In genomic region chr17:81267390-81268067, GRCh38 we compare ENCODE assay signal across 29 cellular contexts. TPM values are rescaled to one million over a fixed set of nuclear protein-coding genes. Genes with fewer than 3 reads are reported as not detected.
DNase-seq lines count a peak whose midpoint lies in the region; ATAC-seq and TF ChIP-seq lines count a peak whose summit lies in the region.
"Had no signal": no experiment of that assay in that cellular context is flagged by ENCODE, and none has a peak within 500 bp of the region (broad histone marks: within the 10 kb centered on the region; RNA-seq: fewer than 3 reads in every experiment).

No MANE protein-coding gene starts in this region.

- H3K4me3 ChIP-seq in osteoblast (ENCODE audit: insufficient read depth, low read length) = no peak overlapping the region
- H3K4me3 ChIP-seq: breast epithelium, psoas muscle had no signal

- no peaks in the 10 kb centered on the region for H3K4me1 ChIP-seq in osteoblast (ENCODE audit: insufficient read depth, low read length)
- H3K4me1 ChIP-seq: breast epithelium, foreskin keratinocyte, psoas muscle had no signal

- no peak for TF ChIP-seq CTCF in osteoblast (IDR thresholded peaks at IDR 0.05; ENCODE audit: extremely low read depth, low read depth, low read length)
- TF ChIP-seq CTCF in mesothelial cell of epicardium (IDR thresholded peaks at IDR 0.05; ENCODE audit: unreplicated experiment) = no peak

- H3K27ac ChIP-seq in osteoblast (ENCODE audit: low read depth, low read length) = no peak overlapping the region
- H3K27ac ChIP-seq: breast epithelium, foreskin keratinocyte, psoas muscle had no signal

- no peak overlapping the region for H2AFZ ChIP-seq in osteoblast (ENCODE audit: low read length)

- peaks cover 4% of the 10 kb centered on the region for H3K79me2 ChIP-seq in osteoblast (ENCODE audit: insufficient read depth, low read length)

- H3K36me3 Mint-ChIP-seq in activated naive CD4-positive, alpha-beta T cell treated with anti-CD3 and anti-CD28 coated beads, Interleukin-2, amount 50 U/mL, for 24 hours = peaks cover 10% of the 10 kb centered on the region
- peaks cover 41% of the 10 kb centered on the region for H3K36me3 Mint-ChIP-seq in activated naive CD4-positive, alpha-beta T cell treated with anti-CD3 and anti-CD28 coated beads, Interleukin-2, amount 10 ng/mL, durations not matched to agents 7 days and 5 days
- peaks cover 67% of the 10 kb centered on the region for H3K36me3 Mint-ChIP-seq in effector memory CD8-positive, alpha-beta T cell (ENCODE audit: insufficient read depth)
- H3K36me3 Mint-ChIP-seq in mesothelial cell of epicardium = peaks cover 37% of the 10 kb centered on the region

- CTCF ChIA-PET in activated naive CD4-positive, alpha-beta T cell treated with anti-CD3 and anti-CD28 coated beads, Interleukin-2, amount 10 ng/mL, durations not matched to agents 7 days and 5 days (lab: Charles Lee) = no interaction called here

- DNase-seq in activated naive CD4-positive, alpha-beta T cell treated with anti-CD3 and anti-CD28 coated beads, Interleukin-2, amount 10 ng/mL, durations not matched to agents 7 days and 5 days = no peak
- DNase-seq in MV-4-11 (lab: John Stamatoyannopoulos, UW) (peak; percentile 12), osteoblast (ENCODE audit: insufficient read length, low spot score, missing footprints) (peak; percentile 71), NCI-H2107 (lab: John Stamatoyannopoulos, UW) (no peak), mesothelial cell of epicardium (ENCODE audit: low spot score in 2 of 2, unreplicated experiment in 2 of 2) (no peak), HuH-7.5 (ENCODE audit: low spot score) (no peak)
- DNase-seq in effector memory CD8-positive, alpha-beta T cell = no peak
- DNase-seq: 8988T; activated CD4-positive, alpha-beta T cell treated with anti-CD3 and anti-CD28 coated beads for 4 hours; activated CD8-positive, alpha-beta memory T cell treated with anti-CD3 and anti-CD28 coated beads for 24 hours; activated naive CD4-positive, alpha-beta T cell treated with Interleukin-2 at 50 U/mL for 16 hours; activated T-cell treated with anti-CD3 and anti-CD28 coated beads, Interleukin-2, amount 50 U/mL, for 72 hours; CD8-positive, alpha-beta memory T cell; DMS153; effector CD4-positive, alpha-beta T cell; foreskin keratinocyte; KBM-7; left colon; mammary epithelial cell; NCI-H1436; NCI-H2171; NCI-H510A; OCI-M1; psoas muscle; stimulated activated CD4-positive, alpha-beta T cell treated with anti-CD3 and anti-CD28 coated beads, Interleukin-15, amount 100 ng/mL, for 24 hours; stimulated activated naive CD8-positive, alpha-beta T cell treated with anti-CD3 and anti-CD28 coated beads, Interleukin-15, Interleukin-2, amounts not matched to agents 100 U/mL and 50 U/mL, for 24 hours had no signal

- no peaks in the 10 kb centered on the region for H3K9me3 ChIP-seq in osteoblast (ENCODE audit: low read depth, low read length)
- H3K9me3 ChIP-seq: breast epithelium, psoas muscle had no signal

- peaks cover under 1% of the 10 kb centered on the region for H3K4me1 Mint-ChIP-seq in activated naive CD4-positive, alpha-beta T cell treated with anti-CD3 and anti-CD28 coated beads, Interleukin-2, amount 50 U/mL, for 24 hours
- H3K4me1 Mint-ChIP-seq in activated naive CD4-positive, alpha-beta T cell treated with anti-CD3 and anti-CD28 coated beads, Interleukin-2, amount 10 ng/mL, durations not matched to agents 7 days and 5 days = peaks cover under 1% of the 10 kb centered on the region
- H3K4me1 Mint-ChIP-seq in effector memory CD8-positive, alpha-beta T cell (ENCODE audit: low read depth in 2 of 2) = peaks cover 0 to 10% of the 10 kb centered on the region in 2 donors
- H3K4me1 Mint-ChIP-seq in mesothelial cell of epicardium = no peaks in the 10 kb centered on the region

- peaks cover 44% of the 10 kb centered on the region for H3K36me3 ChIP-seq in osteoblast (ENCODE audit: insufficient read depth, low read length)
- H3K36me3 ChIP-seq: breast epithelium had no signal

- no peaks in the 10 kb centered on the region for H3K27me3 Mint-ChIP-seq in activated naive CD4-positive, alpha-beta T cell treated with anti-CD3 and anti-CD28 coated beads, Interleukin-2, amount 50 U/mL, for 24 hours
- no peaks in the 10 kb centered on the region for H3K27me3 Mint-ChIP-seq in activated naive CD4-positive, alpha-beta T cell treated with anti-CD3 and anti-CD28 coated beads, Interleukin-2, amount 10 ng/mL, durations not matched to agents 7 days and 5 days
- no peaks in the 10 kb centered on the region for H3K27me3 Mint-ChIP-seq in effector memory CD8-positive, alpha-beta T cell
- H3K27me3 Mint-ChIP-seq in mesothelial cell of epicardium (ENCODE audit: low read depth) = no peaks in the 10 kb centered on the region
- H3K27me3 Mint-ChIP-seq: CD8-positive, alpha-beta memory T cell had no signal

- ATAC-seq in effector memory CD8-positive, alpha-beta T cell (replicated peaks) = no peak
- ATAC-seq: activated T-cell treated with anti-CD3 and anti-CD28 coated beads, Interleukin-2, amount 50 U/mL, for 72 hours; foreskin keratinocyte; left colon; psoas muscle; SK-N-SH treated with all-trans-retinoic acid at 6 μM for 48 hours; stimulated activated naive CD8-positive, alpha-beta T cell treated with anti-CD3 and anti-CD28 coated beads, Interleukin-15, Interleukin-2, amounts not matched to agents 100 U/mL and 50 U/mL, for 24 hours had no signal

- no peak overlapping the region for H3K4me2 ChIP-seq in osteoblast (ENCODE audit: insufficient read depth, low read length)

- no peaks in the 10 kb centered on the region for H3K27me3 ChIP-seq in osteoblast (ENCODE audit: insufficient read depth, low read length)
- H3K27me3 ChIP-seq: breast epithelium, foreskin keratinocyte had no signal

- no peaks in the 10 kb centered on the region for H3K9me3 Mint-ChIP-seq in activated naive CD4-positive, alpha-beta T cell treated with anti-CD3 and anti-CD28 coated beads, Interleukin-2, amount 50 U/mL, for 24 hours
- H3K9me3 Mint-ChIP-seq in activated naive CD4-positive, alpha-beta T cell treated with anti-CD3 and anti-CD28 coated beads, Interleukin-2, amount 10 ng/mL, durations not matched to agents 7 days and 5 days = no peaks in the 10 kb centered on the region
- H3K9me3 Mint-ChIP-seq in effector memory CD8-positive, alpha-beta T cell = no peaks in the 10 kb centered on the region
- no peaks in the 10 kb centered on the region for H3K9me3 Mint-ChIP-seq in mesothelial cell of epicardium
- H3K9me3 Mint-ChIP-seq: activated T-cell treated with anti-CD3 and anti-CD28 coated beads, Interleukin-2, amount 50 U/mL, for 72 hours; CD8-positive, alpha-beta memory T cell had no signal

- no peak overlapping the region for H3K4me3 Mint-ChIP-seq in activated naive CD4-positive, alpha-beta T cell treated with anti-CD3 and anti-CD28 coated beads, Interleukin-2, amount 50 U/mL, for 24 hours
- H3K4me3 Mint-ChIP-seq in activated naive CD4-positive, alpha-beta T cell treated with anti-CD3 and anti-CD28 coated beads, Interleukin-2, amount 10 ng/mL, durations not matched to agents 7 days and 5 days = no peak overlapping the region
- no peak overlapping the region for H3K4me3 Mint-ChIP-seq in effector memory CD8-positive, alpha-beta T cell
- no peak overlapping the region for H3K4me3 Mint-ChIP-seq in mesothelial cell of epicardium
- H3K4me3 Mint-ChIP-seq: activated T-cell treated with anti-CD3 and anti-CD28 coated beads, Interleukin-2, amount 50 U/mL, for 72 hours; CD8-positive, alpha-beta memory T cell had no signal

- peaks cover 11% of the 10 kb centered on the region for H4K20me1 ChIP-seq in osteoblast (ENCODE audit: insufficient read depth, low read length)

- peak overlapping the region; percentile 31 for H3K27ac Mint-ChIP-seq in activated naive CD4-positive, alpha-beta T cell treated with anti-CD3 and anti-CD28 coated beads, Interleukin-2, amount 50 U/mL, for 24 hours
- no peak overlapping the region for H3K27ac Mint-ChIP-seq in activated naive CD4-positive, alpha-beta T cell treated with anti-CD3 and anti-CD28 coated beads, Interleukin-2, amount 10 ng/mL, durations not matched to agents 7 days and 5 days
- H3K27ac Mint-ChIP-seq in effector memory CD8-positive, alpha-beta T cell = peak overlapping the region; percentile 11 to 60
- H3K27ac Mint-ChIP-seq in mesothelial cell of epicardium = no peak overlapping the region

RNA-seq across cellular contexts. Expression of gene SLC38A10, which starts 27.6 kb away (rescaled TPM):
- total RNA-seq in osteoblast = 85.5 and 92.6 TPM in 2 replicates
- total RNA-seq in mesothelial cell of epicardium = 96.6 to 105 TPM (median 103 TPM) in 3 replicates

RNA-seq across cellular contexts. Expression of gene NDUFAF8, which starts 28.4 kb away (rescaled TPM):
- total RNA-seq in osteoblast (19.9 and 28.0 TPM in 2 replicates), mesothelial cell of epicardium (46.8 to 47.6 TPM (median 47.3 TPM) in 3 replicates)

RNA-seq across cellular contexts. Expression of gene TEPSIN, which starts 28.7 kb away (rescaled TPM):
- total RNA-seq in osteoblast = 16.6 and 18.0 TPM in 2 replicates
- 44.6 to 49.2 TPM (median 45.0 TPM) in 3 replicates for total RNA-seq in mesothelial cell of epicardium

RNA-seq across cellular contexts. Expression of gene CEP131, which starts 44.8 kb away (rescaled TPM):
- total RNA-seq in osteoblast (7.7 and 8.7 TPM in 2 replicates), mesothelial cell of epicardium (26.3 to 27.6 TPM (median 27.3 TPM) in 3 replicates)

Comparison
In these comparisons a context has a peak if more than half of its experiments do, and no peak if none do; other contexts are left out.
1. H3K27ac Mint-ChIP-seq: peak in activated naive CD4-positive, alpha-beta T cell treated with anti-CD3 and anti-CD28 coated beads, Interleukin-2, amount 50 U/mL, for 24 hours (single experiment) and effector memory CD8-positive, alpha-beta T cell (2 of 2); none in activated naive CD4-positive, alpha-beta T cell treated with anti-CD3 and anti-CD28 coated beads, Interleukin-2, amount 10 ng/mL, durations not matched to agents 7 days and 5 days (single experiment) and mesothelial cell of epicardium (single experiment).
2. DNase-seq: peak in MV-4-11 (single experiment) and osteoblast (single experiment); none in activated naive CD4-positive, alpha-beta T cell treated with anti-CD3 and anti-CD28 coated beads, Interleukin-2, amount 10 ng/mL, durations not matched to agents 7 days and 5 days (single experiment), effector memory CD8-positive, alpha-beta T cell (0 of 3), NCI-H2107 (single experiment), mesothelial cell of epicardium (0 of 2) and HuH-7.5 (single experiment).